ENCODE assay signal across 8 cellular contexts in genomic region chr19:23762548-23762883, GRCh38. TPM values are rescaled to one million over a fixed set of nuclear protein-coding genes. Genes with fewer than 3 reads are reported as not detected.
DNase-seq lines count a peak whose midpoint lies in the region; ATAC-seq and TF ChIP-seq lines count a peak whose summit lies in the region.

No MANE protein-coding gene starts in this region.

- intact Hi-C loops in ascending aorta (cut with DNase I) (loop anchor here (5.0 to 10.0 kb wide), 2 partner anchors 368 to 490 kb away; partner anchors contain the start of gene ZNF91), right lobe of liver (cut with DNase I) (no loop called here)

- WGBS in right lobe of liver (ENCODE audit: insufficient coverage, low coverage, low lambda C conversion rate, missing lambda C conversion rate) = 36% methylated on average over 7 of the region's 9 CpGs
- WGBS in suprapubic skin = 29% methylated on average over 9 of the region's 9 CpGs

- H3K9me3 ChIP-seq in ascending aorta (no peaks in the 10 kb centered on the region), right lobe of liver (no peaks in the 10 kb centered on the region), suprapubic skin (no peaks in the 10 kb centered on the region)

- H3K27me3 ChIP-seq in ascending aorta (no peaks in the 10 kb centered on the region), right lobe of liver (no peaks in the 10 kb centered on the region), suprapubic skin (no peaks in the 10 kb centered on the region)

- peak overlapping the region; percentile 55 to 91 for H3K4me3 ChIP-seq in ascending aorta
- peak overlapping the region; percentile 53 to 58 (median 57) for H3K4me3 ChIP-seq in right lobe of liver
- H3K4me3 ChIP-seq in suprapubic skin = peak overlapping the region; percentile 72

- TF ChIP-seq EP300 in suprapubic skin (IDR thresholded peaks at IDR 0.05) = no peak

- DNase-seq in activated CD8-positive, alpha-beta memory T cell treated with anti-CD3 and anti-CD28 coated beads, Interleukin-2, amount 50 U/mL, for 1 hour (ENCODE audit: extremely low read depth) = peak; percentile 49
- DNase-seq in activated CD8-positive, alpha-beta memory T cell treated with anti-CD3 and anti-CD28 coated beads for 24 hours = no peak
- DNase-seq in ascending aorta (ENCODE audit: low spot score in 2 of 2) = no peak
- DNase-seq in right lobe of liver = no peak
- no peak for DNase-seq in suprapubic skin (ENCODE audit: low spot score in 2 of 2)
- no peak for DNase-seq in NCI-H128 (lab: John Stamatoyannopoulos, UW; ENCODE audit: unreplicated experiment)
- DNase-seq in occipital lobe (lab: John Stamatoyannopoulos, UW) = no peak
- DNase-seq in HuH-7 (ENCODE audit: low spot score) = no peak

- ATAC-seq in right lobe of liver = no peak

- H3K27ac ChIP-seq in ascending aorta = peak overlapping the region in 1 of 2 donors; percentile 71
- no peak overlapping the region for H3K27ac ChIP-seq in right lobe of liver
- peak overlapping the region; percentile 76 for H3K27ac ChIP-seq in suprapubic skin

- no peak for TF ChIP-seq CTCF in ascending aorta (IDR thresholded peaks at IDR 0.05)
- no peak for TF ChIP-seq CTCF in right lobe of liver (IDR thresholded peaks at IDR 0.05)
- TF ChIP-seq CTCF in suprapubic skin (IDR thresholded peaks at IDR 0.05) = no peak

- no peaks in the 10 kb centered on the region for H3K36me3 ChIP-seq in ascending aorta
- no peaks in the 10 kb centered on the region for H3K36me3 ChIP-seq in right lobe of liver
- no peaks in the 10 kb centered on the region for H3K36me3 ChIP-seq in suprapubic skin

- TF ChIP-seq POLR2A in right lobe of liver (IDR thresholded peaks at IDR 0.05) (no peak), suprapubic skin (IDR thresholded peaks at IDR 0.05) (no peak)

- H3K4me1 ChIP-seq in ascending aorta (peaks cover 0 to 5% of the 10 kb centered on the region in 2 donors), right lobe of liver (no peaks in the 10 kb centered on the region), suprapubic skin (peaks cover 19% of the 10 kb centered on the region)

RNA-seq across cellular contexts. Expression of gene ZNF681, which starts 3.8 kb away (rescaled TPM):
- total RNA-seq in ascending aorta (1.9 TPM), right lobe of liver (under 1 TPM; under 0.01 to 0.49 (median 0.08) TPM), suprapubic skin (1 to 10 TPM; 2.5 to 5.9 (median 2.7) TPM), occipital lobe (25.7 TPM)
